ENCODE assay signal across 26 cellular contexts in genomic region chr3:63739474-63739873, GRCh38.
A peak's percentile ranks its signal among the peaks of the same experiment; 100 is the strongest.
DNase-seq lines count a peak whose midpoint lies in the region; FAIRE-seq lines count a peak whose summit lies in the region.
"Had no signal": no experiment of that assay in that cellular context is flagged by ENCODE, and none has a peak within 500 bp of the region (broad histone marks: within the 10 kb centered on the region; RNA-seq: fewer than 3 reads in every experiment).

No MANE protein-coding gene starts in this region.

- FAIRE-seq in A204.1 (lab: Jason Lieb, UNC) = peak; percentile 9
- peak; percentile 43 for FAIRE-seq in islet of Langerhans (lab: Jason Lieb, UNC)
- FAIRE-seq: A549, D721Med had no signal

- no peak for DNase-seq in stimulated activated CD4-positive, alpha-beta T cell treated with anti-CD3 and anti-CD28 coated beads, Interleukin-15, amount 100 ng/mL, for 24 hours
- no peak for DNase-seq in HPDE6-E6E7 (ENCODE audit: extremely low spot score)
- DNase-seq: 8988T; ACHN; AML-193; BE2C; C1 segment of cervical spinal cord; Caco-2; Calu3; CD4-positive, alpha-beta memory T cell; CD4-positive, alpha-beta T cell; CD4-positive, CD25-positive, alpha-beta regulatory T cell; CD8-positive, alpha-beta memory T cell; CD8-positive, alpha-beta T cell; COR-L47; DMS 273 treated with DMSO at 0.1 percent for 48 hours; DMS153; DMS53; DMS79; DMS79 treated with DMSO at 0.1 percent for 48 hours; DND-41; EL had no signal
